11 cellular contexts compared by ENCODE assay signal in the genomic region with DNA sequence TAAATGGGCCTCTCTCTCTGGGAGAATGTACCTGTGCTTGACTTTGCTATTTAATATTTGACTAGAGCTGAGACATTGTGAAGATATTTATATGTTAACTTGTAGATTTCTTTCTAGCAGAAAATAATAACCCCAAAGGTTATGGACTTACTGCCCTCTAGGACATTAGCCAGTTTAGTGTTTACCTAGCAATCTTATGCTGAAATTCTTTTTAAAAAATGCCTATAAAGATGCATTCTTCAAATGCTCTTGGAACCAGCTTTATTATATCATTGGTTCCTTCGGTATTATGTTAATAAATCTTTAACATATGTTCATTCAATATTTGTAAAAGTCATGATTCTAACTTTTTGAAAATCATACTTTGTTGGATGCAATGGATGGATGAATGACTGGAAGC. TPM values are rescaled to one million over a fixed set of nuclear protein-coding genes. Genes with fewer than 3 reads are reported as not detected.
"Had no signal": no experiment of that assay in that cellular context is flagged by ENCODE, and none has a peak within 500 bp of the region (broad histone marks: within the 10 kb centered on the region; RNA-seq: fewer than 3 reads in every experiment).

No MANE protein-coding gene starts in this region.

- DNase-seq: GM23248, GOT3, H7, H9, HCEC 1CT, HFFc6 had no signal

- ATAC-seq: GM23338, HCT116 had no signal

- H3K36me3 ChIP-seq: HAP-1 had no signal

- H3K27ac ChIP-seq: GM23248 had no signal

- H3K4me2 ChIP-seq: GM23338 had no signal

- H3K4me3 ChIP-seq: GM23248, GM23338, HAP-1 had no signal

- H3K9me3 ChIP-seq: HAP-1 had no signal

- FAIRE-seq: H1, H54 had no signal

- H3K9ac ChIP-seq: GM23248 had no signal

- H2AFZ ChIP-seq: GM23248, GM23338 had no signal

RNA-seq across cellular contexts. Expression of a gene that starts 28.0 kb away (rescaled TPM):
- total RNA-seq: GM23248 had no signal
